In the genomic region with DNA sequence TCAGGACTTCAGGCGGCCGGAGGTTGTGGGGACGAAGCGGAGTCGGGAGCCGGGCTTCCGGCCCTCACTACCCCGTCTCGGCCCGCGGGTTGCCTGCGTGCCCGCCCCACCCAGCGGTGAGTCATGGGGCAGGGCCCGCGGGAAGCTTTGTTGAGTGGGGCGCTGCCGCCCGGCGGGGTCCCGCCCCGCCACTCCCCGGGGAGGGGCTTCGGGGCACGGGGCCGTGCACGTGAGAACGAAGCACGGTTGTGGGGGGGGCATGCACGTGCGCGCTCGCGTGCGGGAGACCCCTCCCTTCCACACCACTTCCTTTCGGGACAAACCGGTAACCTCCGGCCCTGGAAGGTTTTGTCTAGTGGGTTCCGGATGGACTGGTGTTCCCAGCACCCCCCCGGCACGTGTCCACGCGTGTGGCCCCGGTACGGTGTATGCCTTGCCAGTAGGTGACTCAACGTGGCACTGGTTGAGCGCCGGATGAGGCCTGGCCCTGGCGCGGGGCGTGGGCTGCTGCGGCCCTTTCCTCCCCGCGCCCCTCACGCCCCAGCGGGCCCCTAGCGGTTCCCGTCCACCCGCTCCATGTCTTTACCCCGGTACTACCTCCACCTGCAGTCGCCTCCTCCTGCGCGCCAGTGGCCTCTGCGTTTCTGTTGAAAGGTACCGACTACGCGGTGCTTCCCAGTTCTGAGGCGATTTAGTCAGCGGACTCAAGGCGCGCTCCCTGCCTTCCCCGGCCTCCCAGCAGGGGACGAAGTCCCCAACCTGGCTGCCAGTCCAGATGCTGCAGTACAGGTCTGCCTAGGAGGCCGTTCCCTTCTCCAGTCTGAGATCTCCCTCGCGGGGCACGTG, we compare ENCODE assay signal across 8 cellular contexts. TPM values are rescaled to one million over a fixed set of nuclear protein-coding genes. Genes with fewer than 3 reads are reported as not detected.
A peak's percentile ranks its signal among the peaks of the same experiment; 100 is the strongest.
DNase-seq lines count a peak whose midpoint lies in the region; ATAC-seq and TF ChIP-seq lines count a peak whose summit lies in the region.

No MANE protein-coding gene starts in this region.

- ATAC-seq in GM18870 (IDR thresholded peaks at IDR 0.05; ENCODE audit: unreplicated experiment), result peak; percentile 43
- peak; percentile 58 for ATAC-seq in HG03095 (IDR thresholded peaks at IDR 0.05; ENCODE audit: unreplicated experiment)
- peak; percentile 75 for ATAC-seq in Panc1
- peak; percentile 60 for ATAC-seq in foreskin keratinocyte

- H3K27me3 ChIP-seq in Panc1 (ENCODE audit: control insufficient read depth, insufficient read depth, low read length) (no peaks in the 10 kb centered on the region), foreskin keratinocyte (no peaks in the 10 kb centered on the region), osteoblast (ENCODE audit: insufficient read depth, low read length) (no peaks in the 10 kb centered on the region), testis (no peaks in the 10 kb centered on the region)

- intact Hi-C loops in Panc1 (cut with micrococcal nuclease; ENCODE audit: unreplicated experiment) (loop anchor here (5.0 kb wide), 1 partner anchor 121 kb away; the partner anchor contains the start of gene GLUD1), testis (cut with DNase I; ENCODE audit: low total_unique reads) (loop anchor here (10.0 kb wide), 1 partner anchor 123 kb away; the partner anchor contains the start of genes GLUD1 and SHLD2)

- BruUV-seq in Panc1 (replicated peaks; lab: Mats Ljungman, UMichigan), result no TSS peak

- 3 to 9% methylated on average over 35 to 75 of the region's 77 CpGs for WGBS in testis, 2 donors

- peak; percentile 75 for TF ChIP-seq POLR2A in testis (IDR thresholded peaks at IDR 0.05)

- H3K79me2 ChIP-seq in osteoblast (ENCODE audit: insufficient read depth, low read length), result no peaks in the 10 kb centered on the region

- H3K4me3 ChIP-seq in AG04449 (ENCODE audit: low read depth, low read length), result peak overlapping the region; percentile 65
- peak overlapping the region; percentile 54 to 77 for H3K4me3 ChIP-seq in Panc1 (ENCODE audit: low read depth in 2 of 2, low read length in 2 of 2)
- peak overlapping the region; percentile 82 for H3K4me3 ChIP-seq in osteoblast (ENCODE audit: insufficient read depth, low read length)
- peak overlapping the region; percentile 66 to 80 for H3K4me3 ChIP-seq in testis

- POLR2A ChIA-PET in AG04449 (lab: Yijun Ruan, JAX) (interaction anchor here (0.8 to 1.3 kb wide), 3 partner anchors 9 to 17 kb away, joined by 3 to 4 read pairs (median 4); no protein-coding TSS in a partner anchor), Panc1 (lab: Charles Lee) (no interaction called here)

- in situ Hi-C loops in Panc1 (cut with HindIII; ENCODE audit: low pct_unique_long_range_greater_than_20kb, low sequenced_read_pairs), result no loop called here

- DNase-seq in AG04449 (ENCODE audit: low read depth, low spot score) (no peak), Panc1 (ENCODE audit: low read depth, low spot score) (peak; percentile 80), activated gamma-delta T cell (lab: John Stamatoyannopoulos, UW) (peak; percentile 90), foreskin keratinocyte (peak; percentile 71 to 84), osteoblast (ENCODE audit: insufficient read length, low spot score, missing footprints) (peak; percentile 99), testis (peak; percentile 90)

- H3K4me1 ChIP-seq in Panc1 (ENCODE audit: control insufficient read depth, insufficient read depth, low read length) (peaks cover 45% of the 10 kb centered on the region), foreskin keratinocyte (peaks cover 24% of the 10 kb centered on the region), osteoblast (ENCODE audit: insufficient read depth, low read length) (peaks cover 45% of the 10 kb centered on the region), testis (peaks cover 31% of the 10 kb centered on the region)

- no peaks in the 10 kb centered on the region for H3K9me3 ChIP-seq in Panc1 (ENCODE audit: control insufficient read depth, insufficient read depth, low read depth, low read length)
- no peaks in the 10 kb centered on the region for H3K9me3 ChIP-seq in osteoblast (ENCODE audit: low read depth, low read length)
- no peaks in the 10 kb centered on the region for H3K9me3 ChIP-seq in testis

- peak overlapping the region; percentile 94 for H2AFZ ChIP-seq in osteoblast (ENCODE audit: low read length)

- peaks cover 5% of the 10 kb centered on the region for H4K20me1 ChIP-seq in osteoblast (ENCODE audit: insufficient read depth, low read length)

- peak overlapping the region; percentile 95 for H3K4me2 ChIP-seq in osteoblast (ENCODE audit: insufficient read depth, low read length)

- H3K36me3 ChIP-seq in Panc1 (ENCODE audit: control insufficient read depth, insufficient read depth, low read length), result no peaks in the 10 kb centered on the region; the same call in 1 of the 2 replicates
- H3K36me3 ChIP-seq in osteoblast (ENCODE audit: insufficient read depth, low read length), result no peaks in the 10 kb centered on the region
- H3K36me3 ChIP-seq in testis (ENCODE audit: low read depth, missing control alignments), result no peaks in the 10 kb centered on the region

- CTCF ChIA-PET in AG04449 (lab: Yijun Ruan, JAX), result interaction anchor here (6.7 kb wide), 1 partner anchor 13 kb away, joined by 79 read pairs; the partner anchor contains the start of genes MMRN2 and SNCG
- CTCF ChIA-PET in Panc1 (lab: Charles Lee), result interaction anchor here (1.3 kb wide), 1 partner anchor 11 kb away, joined by 6 read pairs; no protein-coding TSS in a partner anchor

- TF ChIP-seq CTCF in AG04449 (IDR thresholded peaks at IDR 0.05; ENCODE audit: insufficient read depth, low read length, missing control alignments) (peak; percentile 3), Panc1 (IDR thresholded peaks at IDR 0.05) (no peak), foreskin keratinocyte (conservative IDR thresholded peaks at IDR 0.05) (peak; percentile 38), osteoblast (IDR thresholded peaks at IDR 0.05; ENCODE audit: extremely low read depth, low read depth, low read length) (no peak), testis (IDR thresholded peaks at IDR 0.05) (peak in 1 of 3 experiments; percentile 37)

- peak overlapping the region; percentile 79 for H3K27ac ChIP-seq in Panc1 (ENCODE audit: low read length)
- H3K27ac ChIP-seq in foreskin keratinocyte, result peak overlapping the region; percentile 100
- peak overlapping the region; percentile 87 for H3K27ac ChIP-seq in osteoblast (ENCODE audit: low read depth, low read length)
- H3K27ac ChIP-seq in testis, result peak overlapping the region; percentile 86 to 98

RNA-seq across cellular contexts. Expression of gene ADIRF, which starts 3.1 kb away (rescaled TPM):
- total RNA-seq in Panc1 (2021; ENCODE audit: unreplicated experiment), result 14.8 TPM
- polyA plus RNA-seq in Panc1 (2012; ENCODE audit: insufficient read length), result 26.4 TPM
- total RNA-seq in foreskin keratinocyte, result 84.3 and 107 TPM in 2 replicates
- polyA plus RNA-seq in foreskin keratinocyte, result 96.5 and 140 TPM in 2 replicates
- 11.9 and 18.3 TPM in 2 replicates for total RNA-seq in osteoblast
- 10 to 100 TPM; 21.4 to 35.0 TPM for total RNA-seq in testis
- polyA plus RNA-seq in testis (ENCODE audit: insufficient read depth, low read depth, low replicate concordance), result 85.6 TPM

RNA-seq across cellular contexts. Expression of gene SNCG, which starts 13.0 kb away (rescaled TPM):
- total RNA-seq in Panc1 (2021; ENCODE audit: unreplicated experiment), result 5.2 TPM
- polyA plus RNA-seq in Panc1 (2012; ENCODE audit: insufficient read length), result 10.0 TPM
- total RNA-seq in foreskin keratinocyte, result 1.5 and 1.7 TPM in 2 replicates
- polyA plus RNA-seq in foreskin keratinocyte, result 2.1 and 2.7 TPM in 2 replicates
- 0.36 and 2.4 TPM in 2 replicates for total RNA-seq in osteoblast
- total RNA-seq in testis, result 1 to 10 TPM; 8.3 to 8.9 TPM
- 30.3 TPM for polyA plus RNA-seq in testis (ENCODE audit: insufficient read depth, low read depth, low replicate concordance)

RNA-seq across cellular contexts. Expression of gene MMRN2, which starts 14.0 kb away (rescaled TPM):
- 1.0 TPM for total RNA-seq in Panc1 (2021; ENCODE audit: unreplicated experiment)
- 1.1 TPM for polyA plus RNA-seq in Panc1 (2012; ENCODE audit: insufficient read length)
- total RNA-seq in foreskin keratinocyte, result 6.2 and 11.1 TPM in 2 replicates
- 2.8 and 4.9 TPM in 2 replicates for polyA plus RNA-seq in foreskin keratinocyte
- 1.1 and 3.5 TPM in 2 replicates for total RNA-seq in osteoblast
- 10 to 100 TPM; 14.9 to 19.1 TPM for total RNA-seq in testis
- 21.2 TPM for polyA plus RNA-seq in testis (ENCODE audit: insufficient read depth, low read depth, low replicate concordance)

RNA-seq across cellular contexts. Expression of gene FAM25A, which starts 48.7 kb away (rescaled TPM):
- total RNA-seq in Panc1 (2021; ENCODE audit: unreplicated experiment) (not detected), foreskin keratinocyte (0.56 TPM in 1 of 2 replicates, not detected in the other), osteoblast (not detected in 2 replicates), testis (not detected)
- not detected for polyA plus RNA-seq in Panc1 (2012; ENCODE audit: insufficient read length)
- polyA plus RNA-seq in foreskin keratinocyte (1.00 and 1.4 TPM in 2 replicates), testis (ENCODE audit: insufficient read depth, low read depth, low replicate concordance) (not detected)

Comparison
In these comparisons a context has a peak if more than half of its experiments do, and no peak if none do; other contexts are left out.
1. CTCF ChIP-seq: peak in AG04449 (single experiment) and foreskin keratinocyte (single experiment); none in Panc1 (single experiment) and osteoblast (single experiment).
2. Peak in every context shown above with its lines, with median percentiles within 50 percentile points of each other: H3K4me3 ChIP-seq, ATAC-seq and H3K27ac ChIP-seq.